9 cellular contexts compared by ENCODE assay signal in the genomic region with DNA sequence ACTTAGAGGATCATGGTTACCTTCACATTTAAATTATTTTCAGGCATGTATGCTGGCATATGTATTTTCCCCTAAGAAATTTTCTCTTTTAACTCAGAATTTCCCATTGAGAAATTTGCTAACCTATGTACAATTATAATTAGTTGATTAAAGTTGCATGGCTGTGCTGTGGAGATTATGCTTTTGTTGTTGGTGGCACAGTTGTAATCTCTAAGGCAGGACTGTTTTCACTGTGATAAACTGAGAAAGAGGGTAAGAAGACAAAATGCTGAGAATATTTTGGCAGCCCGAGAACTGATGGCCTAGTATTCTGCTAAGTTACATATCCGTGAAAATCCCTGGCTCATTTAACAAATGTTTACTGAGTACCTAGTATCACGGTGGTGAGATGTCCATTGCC. TPM values are rescaled to one million over a fixed set of nuclear protein-coding genes. Genes with fewer than 3 reads are reported as not detected.
DNase-seq lines count a peak whose midpoint lies in the region; ATAC-seq, FAIRE-seq and TF ChIP-seq lines count a peak whose summit lies in the region.
"Had no signal": no experiment of that assay in that cellular context is flagged by ENCODE, and none has a peak within 500 bp of the region (broad histone marks: within the 10 kb centered on the region; RNA-seq: fewer than 3 reads in every experiment).

No MANE protein-coding gene starts in this region.

- H2AK5ac ChIP-seq in H9 (ENCODE audit: insufficient read length, low read length) = no peak overlapping the region

- CTCF ChIA-PET in activated CD8-positive, alpha-beta T cell treated with anti-CD3 and anti-CD28 coated beads, Interleukin-2, amount 10 ng/mL, durations not matched to agents 7 days and 5 days (lab: Charles Lee) = no interaction called here

- H4K8ac ChIP-seq in H9 (replicated peaks; ENCODE audit: insufficient read length, low read depth, low read length) = no peak overlapping the region

- H3K4me1 Mint-ChIP-seq in H9 = peaks cover 26 to 33% of the 10 kb centered on the region in 2 experiments
- peaks cover 30% of the 10 kb centered on the region for H3K4me1 Mint-ChIP-seq in activated CD8-positive, alpha-beta T cell treated with anti-CD3 and anti-CD28 coated beads, Interleukin-2, amount 10 ng/mL, durations not matched to agents 7 days and 5 days (ENCODE audit: low read depth)

- H4K5ac ChIP-seq in H9 (ENCODE audit: insufficient read length, low read depth, low read length) = no peak overlapping the region

- no peak overlapping the region for H3K14ac ChIP-seq in H9 (ENCODE audit: insufficient read depth, low read length)

- no peaks in the 10 kb centered on the region for H4K20me1 ChIP-seq in H9 (ENCODE audit: control insufficient read depth, insufficient read depth, insufficient read length)

- H3K79me2 ChIP-seq in ACC112 (ENCODE audit: control insufficient read depth, insufficient read depth, low read length, unreplicated experiment) = peaks cover 22% of the 10 kb centered on the region
- H3K79me2 ChIP-seq in H9 (ENCODE audit: insufficient read depth, low read length) = no peaks in the 10 kb centered on the region

- H3K27me3 Mint-ChIP-seq in H9 (ENCODE audit: low read depth) = no peaks in the 10 kb centered on the region
- H3K27me3 Mint-ChIP-seq in activated CD8-positive, alpha-beta T cell treated with anti-CD3 and anti-CD28 coated beads, Interleukin-2, amount 10 ng/mL, durations not matched to agents 7 days and 5 days (ENCODE audit: low read depth) = no peaks in the 10 kb centered on the region

- H3K18ac ChIP-seq in H9 (ENCODE audit: insufficient read length, low read depth, low read length) = no peak overlapping the region

- no peaks in the 10 kb centered on the region for H3K9me3 Mint-ChIP-seq in H9
- no peaks in the 10 kb centered on the region for H3K9me3 Mint-ChIP-seq in activated CD8-positive, alpha-beta T cell treated with anti-CD3 and anti-CD28 coated beads, Interleukin-2, amount 10 ng/mL, durations not matched to agents 7 days and 5 days (ENCODE audit: insufficient read depth)

- no peak overlapping the region for H4K91ac ChIP-seq in H9 (ENCODE audit: insufficient read length, low read depth, low read length)

- peaks cover 21% of the 10 kb centered on the region for H3K4me1 ChIP-seq in ACC112 (ENCODE audit: control insufficient read depth, insufficient read depth, low read length, unreplicated experiment)
- peaks cover 2% of the 10 kb centered on the region; the same call in 1 of the 2 replicates for H3K4me1 ChIP-seq in H9 (ENCODE audit: insufficient read depth, low read length)

- no peak overlapping the region for H3K23ac ChIP-seq in H9 (ENCODE audit: insufficient read length, low read depth, low read length)

- no peak for FAIRE-seq in HTR-8/SVneo (lab: Jason Lieb, UNC)

- peak overlapping the region; percentile 79 for H3K4me3 ChIP-seq in ACC112 (ENCODE audit: low read depth, low read length)
- peak overlapping the region; percentile 14 for H3K4me3 ChIP-seq in kidney epithelial cell (ENCODE audit: low read depth, low read length)

- H3K36me3 Mint-ChIP-seq in H9 (ENCODE audit: insufficient read depth in 1 of 3, low read depth in 3 of 3) = peaks cover 3 to 16% (median 7%) of the 10 kb centered on the region in 3 experiments; a peak in 5 of 7 replicates
- H3K36me3 Mint-ChIP-seq in activated CD8-positive, alpha-beta T cell treated with anti-CD3 and anti-CD28 coated beads, Interleukin-2, amount 10 ng/mL, durations not matched to agents 7 days and 5 days (ENCODE audit: low read depth) = peaks cover 39% of the 10 kb centered on the region

- peak overlapping the region; percentile 62 for H3K4me2 ChIP-seq in H9 (ENCODE audit: insufficient read depth, insufficient read length, low read length)

- H3K27ac ChIP-seq in ACC112 (ENCODE audit: low read depth, low read length) (no peak overlapping the region), H9 (ENCODE audit: insufficient read length, low read depth, low read length) (no peak overlapping the region)

- H3K23me2 ChIP-seq in H9 (ENCODE audit: insufficient read length, low read depth, low read length, poor library complexity, severe bottlenecking) = peaks cover 13% of the 10 kb centered on the region

- peak overlapping the region; percentile 13 to 78; a peak in 3 of 5 replicates for H3K4me3 Mint-ChIP-seq in H9
- peak overlapping the region; percentile 86 for H3K4me3 Mint-ChIP-seq in activated CD8-positive, alpha-beta T cell treated with anti-CD3 and anti-CD28 coated beads, Interleukin-2, amount 10 ng/mL, durations not matched to agents 7 days and 5 days

- no peak overlapping the region for H3T11ph ChIP-seq in H9 (ENCODE audit: low read length)

- no peak overlapping the region for H2BK15ac ChIP-seq in H9 (ENCODE audit: low read depth, low read length)

- no peak overlapping the region for H2BK20ac ChIP-seq in H9 (ENCODE audit: low read depth, low read length, poor library complexity, severe bottlenecking)

- DNase-seq in H9 (no peak), kidney epithelial cell (ENCODE audit: low read depth) (no peak), HTR-8/SVneo (ENCODE audit: insufficient read length, low spot score) (no peak)
- no peak for DNase-seq in activated CD8-positive, alpha-beta T cell treated with anti-CD3 and anti-CD28 coated beads, Interleukin-2, amount 10 ng/mL, durations not matched to agents 7 days and 5 days
- no peak for DNase-seq in activated effector memory CD4-positive, alpha-beta T cell treated with Interleukin-2 at 50 U/mL for 16 hours
- DNase-seq in stimulated activated CD4-positive, alpha-beta T cell treated with anti-CD3 and anti-CD28 coated beads, Interleukin-2, amount 100 ng/mL, for 48 hours = no peak
- DNase-seq: NCI-H1092 had no signal

- no peak overlapping the region for H3K56ac ChIP-seq in H9 (ENCODE audit: insufficient read length, low read depth, low read length)

- H2AFZ ChIP-seq in ACC112 (ENCODE audit: low read length, unreplicated experiment) (no peak overlapping the region), H9 (ENCODE audit: low read length) (no peak overlapping the region)

- H3K27ac Mint-ChIP-seq in H9 = no peak overlapping the region
- no peak overlapping the region for H3K27ac Mint-ChIP-seq in activated CD8-positive, alpha-beta T cell treated with anti-CD3 and anti-CD28 coated beads, Interleukin-2, amount 10 ng/mL, durations not matched to agents 7 days and 5 days

- no peaks in the 10 kb centered on the region for H3K79me1 ChIP-seq in H9 (ENCODE audit: insufficient read depth, low read depth, low read length, poor library complexity, severe bottlenecking)

- POLR2A ChIA-PET in activated CD8-positive, alpha-beta T cell treated with anti-CD3 and anti-CD28 coated beads, Interleukin-2, amount 10 ng/mL, durations not matched to agents 7 days and 5 days (lab: Charles Lee) = no interaction called here

- H3K4ac ChIP-seq in H9 (ENCODE audit: low read depth, low read length) = no peak overlapping the region

- WGBS in H9 (ENCODE audit: extremely low coverage, insufficient read length, low lambda C conversion rate) = no CpG with 5 or more reads among the region's 3 CpGs

- H2BK120ac ChIP-seq in H9 (ENCODE audit: low read depth, low read length, poor library complexity, severe bottlenecking) = no peak overlapping the region

- H2BK12ac ChIP-seq in H9 (ENCODE audit: insufficient read length, low read depth, low read length) = no peak overlapping the region

- H3K36me3 ChIP-seq in ACC112 (ENCODE audit: insufficient read depth, low read length) (peaks cover 4% of the 10 kb centered on the region; the same call in 1 of the 2 replicates), kidney epithelial cell (ENCODE audit: control insufficient read depth, insufficient read depth, low read length) (no peaks in the 10 kb centered on the region)

- no peaks in the 10 kb centered on the region for H3K27me3 ChIP-seq in ACC112 (ENCODE audit: insufficient read depth, low read length)
- no peaks in the 10 kb centered on the region for H3K27me3 ChIP-seq in H9 (ENCODE audit: insufficient read depth, low read length)
- H3K27me3 ChIP-seq in kidney epithelial cell (ENCODE audit: control insufficient read depth, insufficient read depth, low read length) = no peaks in the 10 kb centered on the region

- no peak for ATAC-seq in activated CD8-positive, alpha-beta T cell treated with anti-CD3 and anti-CD28 coated beads, Interleukin-2, amount 10 ng/mL, durations not matched to agents 7 days and 5 days
- ATAC-seq in GM18502 (IDR thresholded peaks at IDR 0.05; ENCODE audit: poor library complexity, unreplicated experiment) = no peak

- no peak overlapping the region for H2BK5ac ChIP-seq in H9 (ENCODE audit: insufficient read length, low read length)

- TF ChIP-seq CTCF in H9 (conservative IDR thresholded peaks at IDR 0.05) = no peak
- TF ChIP-seq CTCF in kidney epithelial cell (IDR thresholded peaks at IDR 0.05; ENCODE audit: insufficient read depth, low read length, poor library complexity, severe bottlenecking) = no peak

- H3K9me3 ChIP-seq in H9 (ENCODE audit: control insufficient read depth, low read depth, low read length) = no peaks in the 10 kb centered on the region

- peak overlapping the region; percentile 47 for H3K9ac ChIP-seq in H9 (ENCODE audit: extremely low read depth, insufficient read length, low read length)

RNA-seq across cellular contexts. Expression of gene VRK2, which starts 1.4 kb away (rescaled TPM):
- 22.6 and 23.8 TPM in 2 replicates for total RNA-seq in H9 (2021)
- total RNA-seq in activated CD8-positive, alpha-beta T cell treated with anti-CD3 and anti-CD28 coated beads, Interleukin-2, amount 10 ng/mL, durations not matched to agents 7 days and 5 days = 10 to 100 TPM; 24.1 to 26.0 TPM
- total RNA-seq in kidney epithelial cell = 22.0 and 27.3 TPM in 2 replicates
